In the genomic region with DNA sequence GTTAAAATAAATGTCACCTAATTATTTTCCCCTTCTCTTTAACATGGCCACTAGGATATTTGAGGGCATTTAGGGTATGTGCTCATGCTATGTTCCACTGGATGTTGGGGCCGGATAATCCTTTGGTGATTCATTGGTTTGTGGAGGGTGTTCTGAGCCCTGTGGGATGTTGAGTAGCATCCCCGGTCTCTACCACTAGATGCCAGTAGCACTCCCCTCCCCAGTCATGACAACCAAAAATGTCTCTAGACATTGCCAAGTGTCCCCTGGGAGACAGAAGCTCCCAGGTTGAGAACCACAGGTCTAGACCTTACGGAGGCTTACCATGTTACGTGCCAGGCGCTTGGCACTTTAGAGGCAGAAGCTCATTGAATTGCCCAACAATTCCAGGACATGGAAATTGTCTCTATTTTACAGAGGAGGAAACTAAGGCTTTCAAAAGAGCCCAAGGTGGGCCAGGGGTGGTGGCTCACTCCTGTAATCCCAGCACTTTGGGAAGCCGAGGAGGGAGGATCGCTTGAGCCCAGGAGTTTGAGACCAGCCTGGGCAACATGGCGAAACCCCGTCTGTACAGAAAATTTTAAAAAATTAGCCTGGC, we compare ENCODE assay signal across 8 cellular contexts. TPM values are rescaled to one million over a fixed set of nuclear protein-coding genes. Genes with fewer than 3 reads are reported as not detected.
A peak's percentile ranks its signal among the peaks of the same experiment; 100 is the strongest.
DNase-seq lines count a peak whose midpoint lies in the region; ATAC-seq and TF ChIP-seq lines count a peak whose summit lies in the region.

No MANE protein-coding gene starts in this region.

- H3K27ac ChIP-seq in Panc1 (ENCODE audit: low read length) (no peak overlapping the region), breast epithelium (no peak overlapping the region), mesenchymal stem cell (ENCODE audit: low read length, poor library complexity, severe bottlenecking) (no peak overlapping the region)
- H3K27ac ChIP-seq in effector memory CD4-positive, alpha-beta T cell (ENCODE audit: insufficient read depth, low read length, poor library complexity, severe bottlenecking), result no peak overlapping the region

- H3K27me3 ChIP-seq in Panc1 (ENCODE audit: control insufficient read depth, insufficient read depth, low read length) (no peaks in the 10 kb centered on the region), breast epithelium (peaks cover 2 to 32% of the 10 kb centered on the region in 2 donors), mesenchymal stem cell (ENCODE audit: control insufficient read depth in 1 of 2, insufficient read depth in 1 of 2, low read length in 2 of 2) (peaks cover 0 to 6% of the 10 kb centered on the region in 2 experiments)
- H3K27me3 ChIP-seq in effector memory CD4-positive, alpha-beta T cell (replicated peaks; ENCODE audit: control insufficient read depth, insufficient read depth, low read length, poor library complexity, severe bottlenecking), result peaks cover 20% of the 10 kb centered on the region

- no peak overlapping the region for H4K91ac ChIP-seq in mesenchymal stem cell (ENCODE audit: low read length)

- DNase-seq in DMS79 treated with DMSO at 0.1 percent for 48 hours (lab: John Stamatoyannopoulos, UW) (peak; percentile 36), HFF-Myc (ENCODE audit: extremely low read depth, low read depth) (peak; percentile 43), Panc1 (ENCODE audit: low read depth, low spot score) (peak; percentile 42), breast epithelium (ENCODE audit: low spot score in 2 of 2) (no peak), mesenchymal stem cell (peak; percentile 5)
- no peak for DNase-seq in effector memory CD4-positive, alpha-beta T cell

- H2AK5ac ChIP-seq in mesenchymal stem cell (ENCODE audit: low read length, severe bottlenecking), result no peak overlapping the region

- H3K9me3 ChIP-seq in Panc1 (ENCODE audit: control insufficient read depth, insufficient read depth, low read depth, low read length) (no peaks in the 10 kb centered on the region), breast epithelium (no peaks in the 10 kb centered on the region), mesenchymal stem cell (ENCODE audit: control insufficient read depth, low read length) (no peaks in the 10 kb centered on the region)
- no peaks in the 10 kb centered on the region for H3K9me3 ChIP-seq in effector memory CD4-positive, alpha-beta T cell (ENCODE audit: control insufficient read depth, low read length)

- no peaks in the 10 kb centered on the region for H3K79me1 ChIP-seq in mesenchymal stem cell (replicated peaks; ENCODE audit: low read length, poor library complexity, severe bottlenecking)

- no peak overlapping the region for H3K18ac ChIP-seq in mesenchymal stem cell (ENCODE audit: low read depth in 1 of 2, low read length in 2 of 2)

- H2BK5ac ChIP-seq in mesenchymal stem cell (ENCODE audit: low read depth, low read length, poor library complexity, severe bottlenecking), result no peak overlapping the region

- H2BK15ac ChIP-seq in mesenchymal stem cell (ENCODE audit: low read depth, poor library complexity, severe bottlenecking), result no peak overlapping the region

- no peak overlapping the region for H3K4ac ChIP-seq in mesenchymal stem cell (ENCODE audit: low read depth in 1 of 2, low read length in 2 of 2)

- no peak overlapping the region for H2BK12ac ChIP-seq in mesenchymal stem cell (ENCODE audit: low read length in 2 of 2)

- no peaks in the 10 kb centered on the region for H3K4me1 ChIP-seq in Panc1 (ENCODE audit: control insufficient read depth, insufficient read depth, low read length)
- H3K4me1 ChIP-seq in breast epithelium, result no peaks in the 10 kb centered on the region
- no peaks in the 10 kb centered on the region for H3K4me1 ChIP-seq in mesenchymal stem cell (ENCODE audit: control insufficient read depth, insufficient read depth, low read depth, low read length)
- H3K4me1 ChIP-seq in effector memory CD4-positive, alpha-beta T cell (ENCODE audit: control insufficient read depth, insufficient read depth, low read length, poor library complexity, severe bottlenecking), result no peaks in the 10 kb centered on the region

- H3K14ac ChIP-seq in mesenchymal stem cell (ENCODE audit: low read length in 2 of 2), result no peak overlapping the region

- WGBS in mesenchymal stem cell, result 69% methylated on average over 8 of the region's 9 CpGs

- CTCF ChIA-PET in Panc1 (lab: Charles Lee), result interaction anchor here (0.6 kb wide), 2 partner anchors 13 to 73 kb away, joined by 3 read pairs; no protein-coding TSS in a partner anchor

- H3K4me3 ChIP-seq in HFF-Myc (replicated peaks; ENCODE audit: low read depth, low read length) (no peak overlapping the region), Panc1 (ENCODE audit: low read depth in 2 of 2, low read length in 2 of 2) (no peak overlapping the region), breast epithelium (no peak overlapping the region), mesenchymal stem cell (ENCODE audit: insufficient read depth in 1 of 2, low read depth in 1 of 2, low read length in 2 of 2) (no peak overlapping the region)
- no peak overlapping the region for H3K4me3 ChIP-seq in effector memory CD4-positive, alpha-beta T cell (ENCODE audit: insufficient read depth, low read depth, low read length, poor library complexity, severe bottlenecking)

- H2AFZ ChIP-seq in mesenchymal stem cell (ENCODE audit: low read depth, low read length), result no peak overlapping the region

- TF ChIP-seq CTCF in HFF-Myc (IDR thresholded peaks at IDR 0.05; ENCODE audit: low read depth, low read length, missing control alignments) (peak; percentile 83), Panc1 (IDR thresholded peaks at IDR 0.05) (peak; percentile 81), breast epithelium (IDR thresholded peaks at IDR 0.05) (peak in 2 of 3 donors; percentile 26 to 44)

- no TSS peak for BruUV-seq in Panc1 (replicated peaks; lab: Mats Ljungman, UMichigan)

- no peak overlapping the region for H3K23ac ChIP-seq in mesenchymal stem cell (ENCODE audit: low read length in 2 of 2)

- POLR2A ChIA-PET in Panc1 (lab: Charles Lee), result no interaction called here

- H2BK120ac ChIP-seq in mesenchymal stem cell (ENCODE audit: low read depth, low read length), result no peak overlapping the region

- no peak overlapping the region for H4K8ac ChIP-seq in mesenchymal stem cell (ENCODE audit: low read length)

- ATAC-seq in Panc1, result peak; percentile 87
- no peak for ATAC-seq in HG02852 (IDR thresholded peaks at IDR 0.05; ENCODE audit: unreplicated experiment)
- ATAC-seq in GM19467 (IDR thresholded peaks at IDR 0.05; ENCODE audit: unreplicated experiment), result no peak

- intact Hi-C loops in Panc1 (cut with micrococcal nuclease; ENCODE audit: unreplicated experiment) (loop anchor here (5.0 kb wide), 1 partner anchor 77 kb away; no protein-coding TSS in a partner anchor), breast epithelium (cut with DNase I; ENCODE audit: low total_unique reads) (no loop called here)

- H3K9ac ChIP-seq in mesenchymal stem cell (ENCODE audit: low read length), result no peak overlapping the region

- TF ChIP-seq POLR2A in breast epithelium (IDR thresholded peaks at IDR 0.05), result no peak

- in situ Hi-C loops in Panc1 (cut with HindIII; ENCODE audit: low pct_unique_long_range_greater_than_20kb, low sequenced_read_pairs), result no loop called here

- no peak overlapping the region for H3K4me2 ChIP-seq in mesenchymal stem cell (ENCODE audit: low read length, poor library complexity, severe bottlenecking)

- H3K36me3 ChIP-seq in Panc1 (ENCODE audit: control insufficient read depth, insufficient read depth, low read length) (no peaks in the 10 kb centered on the region), breast epithelium (no peaks in the 10 kb centered on the region), mesenchymal stem cell (ENCODE audit: control insufficient read depth in 1 of 2, insufficient read depth in 2 of 2, low read depth in 1 of 2, low read length in 2 of 2) (no peaks in the 10 kb centered on the region)
- no peaks in the 10 kb centered on the region for H3K36me3 ChIP-seq in effector memory CD4-positive, alpha-beta T cell (ENCODE audit: control insufficient read depth, insufficient read depth, low read length)

RNA-seq across cellular contexts. Expression of a gene that starts 14.1 kb away (rescaled TPM):
- total RNA-seq in Panc1 (2021; ENCODE audit: unreplicated experiment) (not detected), breast epithelium (under 1 TPM in 2 of 3 donors, not detected in 1; 0.59 to 0.98 TPM)
- not detected for polyA plus RNA-seq in Panc1 (2012; ENCODE audit: insufficient read length)
- 0.17 TPM for polyA plus RNA-seq in mesenchymal stem cell (2013, experiment 1 of 2)
- 0.22 TPM for polyA plus RNA-seq in mesenchymal stem cell (2013, experiment 2 of 2)

RNA-seq across cellular contexts. Expression of a gene that starts 17.6 kb away (rescaled TPM):
- total RNA-seq in Panc1 (2021; ENCODE audit: unreplicated experiment), result not detected
- polyA plus RNA-seq in Panc1 (2012; ENCODE audit: insufficient read length), result not detected
- 10 to 100 TPM; 16.4 to 24.3 (median 20.6) TPM for total RNA-seq in breast epithelium
- polyA plus RNA-seq in mesenchymal stem cell (2013, experiment 1 of 2), result 2.0 TPM
- 2.5 TPM for polyA plus RNA-seq in mesenchymal stem cell (2013, experiment 2 of 2)

RNA-seq across cellular contexts. Expression of a gene that starts 56.3 kb away (rescaled TPM):
- total RNA-seq in Panc1 (2021; ENCODE audit: unreplicated experiment), result 0.98 TPM
- polyA plus RNA-seq in Panc1 (2012; ENCODE audit: insufficient read length), result 0.81 TPM
- total RNA-seq in breast epithelium, result not detected
- polyA plus RNA-seq in mesenchymal stem cell (2013, experiment 1 of 2), result not detected
- not detected for polyA plus RNA-seq in mesenchymal stem cell (2013, experiment 2 of 2)

Comparison
In these comparisons a context has a peak if more than half of its experiments do, and no peak if none do; other contexts are left out.
1. DNase-seq: peak in DMS79 treated with DMSO at 0.1 percent for 48 hours (single experiment), HFF-Myc (single experiment), Panc1 (single experiment) and mesenchymal stem cell (single experiment); none in breast epithelium (0 of 2) and effector memory CD4-positive, alpha-beta T cell (0 of 3).
2. RNA of a gene that starts 17.6 kb away (total RNA-seq): 16.4 to 24.3 TPM in breast epithelium; not detected in Panc1 (single experiment); every median in the first group is over 10 times any median in the second.
3. Peak in every context shown above with its lines, with median percentiles within 50 percentile points of each other: CTCF ChIP-seq.